Comparison of ENCODE assay signal across 13 cellular contexts in the genomic region with DNA sequence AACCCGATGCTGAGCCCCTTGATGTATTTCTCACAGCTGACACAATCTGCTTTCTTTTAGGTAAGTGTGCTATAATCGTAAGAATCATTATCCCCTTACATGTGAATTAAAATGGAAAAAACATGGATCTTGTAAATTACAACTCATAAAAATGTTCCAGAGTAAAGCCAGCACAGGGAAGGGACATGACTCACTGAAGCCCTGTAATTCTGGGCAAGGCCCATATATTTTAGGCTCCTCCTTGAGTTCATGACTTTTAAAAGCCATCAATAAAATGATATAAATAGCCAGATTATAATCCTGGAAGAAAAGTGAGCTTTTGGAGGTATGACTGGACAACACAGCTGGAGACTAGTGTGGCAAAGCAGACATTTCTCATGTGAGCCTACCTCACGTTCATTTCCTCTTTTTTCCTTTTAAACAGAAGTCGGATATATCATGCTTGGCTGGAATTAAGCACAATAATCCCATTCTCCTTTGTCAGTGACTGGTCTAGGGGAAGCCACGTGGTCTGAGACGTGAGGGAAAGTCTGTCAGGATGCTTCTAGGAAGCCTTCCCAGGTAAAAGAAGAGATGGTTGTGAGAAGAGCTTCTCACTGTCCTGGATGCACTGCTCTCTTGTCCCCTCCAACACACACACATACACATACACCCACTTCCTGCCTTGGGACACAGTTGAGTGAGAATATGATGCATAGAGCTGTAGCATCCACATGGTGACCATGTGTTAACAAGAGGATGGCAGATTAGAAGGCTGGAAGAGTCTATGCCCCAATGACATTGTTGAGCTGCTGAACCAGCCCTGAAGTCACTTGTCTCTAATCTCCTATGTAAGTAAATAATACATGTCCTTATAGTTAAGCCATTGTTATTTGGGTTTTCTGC.
DNase-seq lines count a peak whose midpoint lies in the region; ATAC-seq and TF ChIP-seq lines count a peak whose summit lies in the region.
"Had no signal": no experiment of that assay in that cellular context is flagged by ENCODE, and none has a peak within 500 bp of the region (broad histone marks: within the 10 kb centered on the region; RNA-seq: fewer than 3 reads in every experiment).

No MANE protein-coding gene starts in this region.

- H3K27me3 ChIP-seq in suprapubic skin: no peaks in the 10 kb centered on the region
- H3K27me3 ChIP-seq: Peyer's patch had no signal

- in situ Hi-C loops in astrocyte of the spinal cord (cut with HindIII; ENCODE audit: low sequenced_read_pairs): no loop called here

- H3K36me3 ChIP-seq in HEK293 (ENCODE audit: control insufficient read depth in 2 of 2, insufficient read depth in 1 of 2, low read length in 2 of 2) (no peaks in the 10 kb centered on the region), suprapubic skin (no peaks in the 10 kb centered on the region)
- H3K36me3 ChIP-seq: Peyer's patch, WERI-Rb-1 had no signal

- no peak for TF ChIP-seq EP300 in suprapubic skin (IDR thresholded peaks at IDR 0.05)

- WGBS in suprapubic skin: 80% methylated on average over 6 of the region's 6 CpGs

- no peak overlapping the region for H3K4me3 ChIP-seq in HEK293 (ENCODE audit: low read depth, low read length)
- H3K4me3 ChIP-seq in astrocyte of the spinal cord (ENCODE audit: low read depth, low read length): no peak overlapping the region
- no peak overlapping the region for H3K4me3 ChIP-seq in suprapubic skin
- H3K4me3 ChIP-seq: Peyer's patch had no signal

- no peaks in the 10 kb centered on the region for H3K9me3 ChIP-seq in HEK293 (ENCODE audit: control insufficient read depth, insufficient read depth, low read depth, low read length)
- H3K9me3 ChIP-seq in suprapubic skin: no peaks in the 10 kb centered on the region
- H3K9me3 ChIP-seq: Peyer's patch had no signal

- CTCF ChIA-PET in HEK293 (lab: Yijun Ruan, JAX): no interaction called here

- DNase-seq in astrocyte of the spinal cord (ENCODE audit: low read depth, low spot score): peak; percentile 46
- peak; percentile 33 for DNase-seq in kidney tubule cell (ENCODE audit: low spot score)
- DNase-seq in suprapubic skin (ENCODE audit: low spot score in 2 of 2): no peak
- no peak for DNase-seq in DMS114 treated with DMSO at 0.1 percent for 48 hours (lab: John Stamatoyannopoulos, UW; ENCODE audit: unreplicated experiment)
- no peak for DNase-seq in putamen (ENCODE audit: low spot score)
- DNase-seq in NCI-H345 (lab: John Stamatoyannopoulos, UW): no peak
- DNase-seq: NCI-H1417 treated with DMSO at 0.1 percent for 48 hours; nephron progenitor cell; Peyer's patch; stimulated activated CD4-positive, alpha-beta T cell treated with anti-CD3 and anti-CD28 coated beads, Interleukin-2, amount 100 ng/mL, for 48 hours; WERI-Rb-1 had no signal

- ATAC-seq in HG03097 (IDR thresholded peaks at IDR 0.05; ENCODE audit: low FRiP score, unreplicated experiment): no peak

- TF ChIP-seq CTCF in HEK293 (tag by site-specific recombination; IDR thresholded peaks at IDR 0.05) (no peak), astrocyte of the spinal cord (IDR thresholded peaks at IDR 0.05; ENCODE audit: low read depth, low read length) (no peak), suprapubic skin (IDR thresholded peaks at IDR 0.05) (no peak)

- H3K27ac ChIP-seq in HEK293 (ENCODE audit: extremely low read depth, low read depth, low read length) (no peak overlapping the region), suprapubic skin (peak overlapping the region; percentile 69)
- H3K27ac ChIP-seq: Peyer's patch, WERI-Rb-1 had no signal

- no peaks in the 10 kb centered on the region for H3K4me1 ChIP-seq in HEK293 (ENCODE audit: control insufficient read depth, insufficient read depth, low read length)
- H3K4me1 ChIP-seq in suprapubic skin: peaks cover 3% of the 10 kb centered on the region
- H3K4me1 ChIP-seq: Peyer's patch had no signal

- TF ChIP-seq POLR2A in suprapubic skin (IDR thresholded peaks at IDR 0.05): no peak

- POLR2A ChIA-PET in HEK293 (lab: Yijun Ruan, JAX): no interaction called here

TF ChIP-seq in HEK293, 187 proteins besides CTCF, POLR2A, EP300 and RAD21:
- TF ChIP-seq, protein P1, sequence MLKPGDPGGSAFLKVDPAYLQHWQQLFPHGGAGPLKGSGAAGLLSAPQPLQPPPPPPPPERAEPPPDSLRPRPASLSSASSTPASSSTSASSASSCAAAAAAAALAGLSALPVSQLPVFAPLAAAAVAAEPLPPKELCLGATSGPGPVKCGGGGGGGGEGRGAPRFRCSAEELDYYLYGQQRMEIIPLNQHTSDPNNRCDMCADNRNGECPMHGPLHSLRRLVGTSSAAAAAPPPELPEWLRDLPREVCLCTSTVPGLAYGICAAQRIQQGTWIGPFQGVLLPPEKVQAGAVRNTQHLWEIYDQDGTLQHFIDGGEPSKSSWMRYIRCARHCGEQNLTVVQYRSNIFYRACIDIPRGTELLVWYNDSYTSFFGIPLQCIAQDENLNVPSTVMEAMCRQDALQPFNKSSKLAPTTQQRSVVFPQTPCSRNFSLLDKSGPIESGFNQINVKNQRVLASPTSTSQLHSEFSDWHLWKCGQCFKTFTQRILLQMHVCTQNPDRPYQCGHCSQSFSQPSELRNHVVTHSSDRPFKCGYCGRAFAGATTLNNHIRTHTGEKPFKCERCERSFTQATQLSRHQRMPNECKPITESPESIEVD (tag by site-specific recombination; IDR thresholded peaks at IDR 0.05): peak; percentile 55
- TF ChIP-seq IKZF3 (tag by site-specific recombination; IDR thresholded peaks at IDR 0.05) (no peak), ZNF830 (tag by site-specific recombination; IDR thresholded peaks at IDR 0.05; ENCODE audit: low read depth) (no peak), ZNF707 (tag by site-specific recombination; IDR thresholded peaks at IDR 0.05) (no peak)
- TF ChIP-seq, protein P2, sequence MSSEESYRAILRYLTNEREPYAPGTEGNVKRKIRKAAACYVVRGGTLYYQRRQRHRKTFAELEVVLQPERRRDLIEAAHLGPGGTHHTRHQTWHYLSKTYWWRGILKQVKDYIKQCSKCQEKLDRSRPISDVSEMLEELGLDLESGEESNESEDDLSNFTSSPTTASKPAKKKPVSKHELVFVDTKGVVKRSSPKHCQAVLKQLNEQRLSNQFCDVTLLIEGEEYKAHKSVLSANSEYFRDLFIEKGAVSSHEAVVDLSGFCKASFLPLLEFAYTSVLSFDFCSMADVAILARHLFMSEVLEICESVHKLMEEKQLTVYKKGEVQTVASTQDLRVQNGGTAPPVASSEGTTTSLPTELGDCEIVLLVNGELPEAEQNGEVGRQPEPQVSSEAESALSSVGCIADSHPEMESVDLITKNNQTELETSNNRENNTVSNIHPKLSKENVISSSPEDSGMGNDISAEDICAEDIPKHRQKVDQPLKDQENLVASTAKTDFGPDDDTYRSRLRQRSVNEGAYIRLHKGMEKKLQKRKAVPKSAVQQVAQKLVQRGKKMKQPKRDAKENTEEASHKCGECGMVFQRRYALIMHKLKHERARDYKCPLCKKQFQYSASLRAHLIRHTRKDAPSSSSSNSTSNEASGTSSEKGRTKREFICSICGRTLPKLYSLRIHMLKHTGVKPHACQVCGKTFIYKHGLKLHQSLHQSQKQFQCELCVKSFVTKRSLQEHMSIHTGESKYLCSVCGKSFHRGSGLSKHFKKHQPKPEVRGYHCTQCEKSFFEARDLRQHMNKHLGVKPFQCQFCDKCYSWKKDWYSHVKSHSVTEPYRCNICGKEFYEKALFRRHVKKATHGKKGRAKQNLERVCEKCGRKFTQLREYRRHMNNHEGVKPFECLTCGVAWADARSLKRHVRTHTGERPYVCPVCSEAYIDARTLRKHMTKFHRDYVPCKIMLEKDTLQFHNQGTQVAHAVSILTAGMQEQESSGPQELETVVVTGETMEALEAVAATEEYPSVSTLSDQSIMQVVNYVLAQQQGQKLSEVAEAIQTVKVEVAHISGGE (tag by site-specific recombination; conservative IDR thresholded peaks at IDR 0.05; ENCODE audit: low read depth): no peak
- TF ChIP-seq, protein P3, sequence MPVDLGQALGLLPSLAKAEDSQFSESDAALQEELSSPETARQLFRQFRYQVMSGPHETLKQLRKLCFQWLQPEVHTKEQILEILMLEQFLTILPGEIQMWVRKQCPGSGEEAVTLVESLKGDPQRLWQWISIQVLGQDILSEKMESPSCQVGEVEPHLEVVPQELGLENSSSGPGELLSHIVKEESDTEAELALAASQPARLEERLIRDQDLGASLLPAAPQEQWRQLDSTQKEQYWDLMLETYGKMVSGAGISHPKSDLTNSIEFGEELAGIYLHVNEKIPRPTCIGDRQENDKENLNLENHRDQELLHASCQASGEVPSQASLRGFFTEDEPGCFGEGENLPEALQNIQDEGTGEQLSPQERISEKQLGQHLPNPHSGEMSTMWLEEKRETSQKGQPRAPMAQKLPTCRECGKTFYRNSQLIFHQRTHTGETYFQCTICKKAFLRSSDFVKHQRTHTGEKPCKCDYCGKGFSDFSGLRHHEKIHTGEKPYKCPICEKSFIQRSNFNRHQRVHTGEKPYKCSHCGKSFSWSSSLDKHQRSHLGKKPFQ (tag by site-specific recombination; IDR thresholded peaks at IDR 0.05): no peak

Comparison
In these comparisons a context has a peak if more than half of its experiments do, and no peak if none do; other contexts are left out.
1. DNase-seq: peak in astrocyte of the spinal cord (single experiment) and kidney tubule cell (single experiment); none in suprapubic skin (0 of 2), DMS114 treated with DMSO at 0.1 percent for 48 hours (single experiment), putamen (single experiment) and NCI-H345 (single experiment).